Comparison of ENCODE assay signal across 9 cellular contexts in genomic region chr1:242784074-242784473, GRCh38.
DNase-seq lines count a peak whose midpoint lies in the region; ATAC-seq and TF ChIP-seq lines count a peak whose summit lies in the region.
"Had no signal": no experiment of that assay in that cellular context is flagged by ENCODE, and none has a peak within 500 bp of the region (broad histone marks: within the 10 kb centered on the region; RNA-seq: fewer than 3 reads in every experiment).

No MANE protein-coding gene starts in this region.

- H3K4me1 ChIP-seq in OCI-LY7 (ENCODE audit: insufficient read depth, low read length, poor library complexity, severe bottlenecking): peaks cover 11% of the 10 kb centered on the region
- no peaks in the 10 kb centered on the region for H3K4me1 ChIP-seq in BE2C

- no peak overlapping the region for H3K4me3 Mint-ChIP-seq in stimulated activated naive CD8-positive, alpha-beta T cell treated with anti-CD3 and anti-CD28 coated beads, Interleukin-15, amount 100 ng/mL, for 72 hours

- TF ChIP-seq CTCF in OCI-LY7 (conservative IDR thresholded peaks at IDR 0.05; ENCODE audit: low read length) (no peak), BE2C (IDR thresholded peaks at IDR 0.05; ENCODE audit: low read depth, low read length) (no peak)

- intact Hi-C loops in OCI-LY7 (cut with micrococcal nuclease; ENCODE audit: unreplicated experiment): loop anchor here (10.0 kb wide), 1 partner anchor 1269 kb away; the partner anchor contains the start of gene FH

- H3K4me3 ChIP-seq in OCI-LY7 (ENCODE audit: low read depth, low read length, poor library complexity, severe bottlenecking): no peak overlapping the region
- no peak overlapping the region for H3K4me3 ChIP-seq in BE2C (ENCODE audit: low read depth, low read length)

- H3K27ac ChIP-seq in OCI-LY7 (ENCODE audit: low read depth, low read length, poor library complexity, severe bottlenecking): peak overlapping the region; percentile 38

- H2AFZ ChIP-seq in OCI-LY7 (ENCODE audit: low read length): no peak overlapping the region

- no peaks in the 10 kb centered on the region for H3K9me2 ChIP-seq in OCI-LY7 (ENCODE audit: insufficient read depth, low read length)

- no peaks in the 10 kb centered on the region for H3K9me3 Mint-ChIP-seq in stimulated activated naive CD8-positive, alpha-beta T cell treated with anti-CD3 and anti-CD28 coated beads, Interleukin-15, amount 100 ng/mL, for 72 hours

- peak overlapping the region in 1 of 2 donors; percentile 59 for H3K27ac Mint-ChIP-seq in stimulated activated naive CD8-positive, alpha-beta T cell treated with anti-CD3 and anti-CD28 coated beads, Interleukin-15, amount 100 ng/mL, for 72 hours

- no peaks in the 10 kb centered on the region for H3K9me3 ChIP-seq in OCI-LY7 (ENCODE audit: low read length)
- H3K9me3 ChIP-seq in BE2C: no peaks in the 10 kb centered on the region

- H3K36me3 ChIP-seq in OCI-LY7 (ENCODE audit: insufficient read depth, low read length) (no peaks in the 10 kb centered on the region), BE2C (no peaks in the 10 kb centered on the region)

- H4K20me1 ChIP-seq in OCI-LY7 (ENCODE audit: insufficient read depth, low read length): no peaks in the 10 kb centered on the region

- POLR2A ChIA-PET in OCI-LY7 (lab: Charles Lee): interaction anchor here (1.0 kb wide), 2 partner anchors 9 to 23 kb away, joined by 3 read pairs; no protein-coding TSS in a partner anchor

- H3K27me3 ChIP-seq in BE2C: no peaks in the 10 kb centered on the region
- H3K27me3 ChIP-seq: dorsolateral prefrontal cortex had no signal

- H3K4me2 ChIP-seq in OCI-LY7 (ENCODE audit: low read length): no peak overlapping the region; the same call in 1 of the 2 replicates

- H3K27me3 Mint-ChIP-seq in stimulated activated naive CD8-positive, alpha-beta T cell treated with anti-CD3 and anti-CD28 coated beads, Interleukin-15, amount 100 ng/mL, for 72 hours: peaks cover 19% of the 10 kb centered on the region

- H3K79me2 ChIP-seq in OCI-LY7 (ENCODE audit: insufficient read depth, low read depth, low read length): no peaks in the 10 kb centered on the region

- ATAC-seq in GM18498 (IDR thresholded peaks at IDR 0.05; ENCODE audit: unreplicated experiment) (peak; percentile 59), GM21390 (IDR thresholded peaks at IDR 0.05; ENCODE audit: unreplicated experiment) (peak; percentile 57), HG03196 (IDR thresholded peaks at IDR 0.05; ENCODE audit: unreplicated experiment) (peak; percentile 52)
- ATAC-seq in stimulated activated naive CD8-positive, alpha-beta T cell treated with anti-CD3 and anti-CD28 coated beads, Interleukin-15, amount 100 ng/mL, for 72 hours: no peak

- no peaks in the 10 kb centered on the region for H3K4me1 Mint-ChIP-seq in stimulated activated naive CD8-positive, alpha-beta T cell treated with anti-CD3 and anti-CD28 coated beads, Interleukin-15, amount 100 ng/mL, for 72 hours

- CTCF ChIA-PET in OCI-LY7 (lab: Charles Lee; ENCODE audit: unreplicated experiment): no interaction called here

- DNase-seq in OCI-LY7 (ENCODE audit: low spot score) (peak; percentile 75), BE2C (no peak), T1000 (lab: John Stamatoyannopoulos, UW) (no peak), NCI-H1048 (lab: John Stamatoyannopoulos, UW) (no peak)
- no peak for DNase-seq in stimulated activated naive CD8-positive, alpha-beta T cell treated with anti-CD3 and anti-CD28 coated beads, Interleukin-15, amount 100 ng/mL, for 72 hours

- no TSS peak for BruUV-seq in OCI-LY7 (replicated peaks; lab: Mats Ljungman, UMichigan)
